ENCODE assay signal across 8 cellular contexts in the genomic region with DNA sequence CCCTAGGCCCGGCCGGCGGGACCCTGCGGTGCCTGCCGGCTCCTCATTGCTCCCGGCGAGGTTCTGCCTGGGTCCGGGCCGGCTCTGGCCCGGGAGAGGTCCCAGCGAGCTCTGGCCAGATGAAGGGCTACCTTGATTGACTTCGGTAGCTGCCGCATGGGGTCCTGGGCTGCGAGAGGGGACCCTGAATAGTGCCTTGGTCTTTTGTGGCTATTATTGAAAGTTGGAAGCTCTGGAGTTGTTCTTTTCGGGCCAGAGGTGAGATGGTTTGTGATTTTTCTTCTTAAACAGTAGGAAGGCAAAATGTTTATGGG. TPM values are rescaled to one million over a fixed set of nuclear protein-coding genes. Genes with fewer than 3 reads are reported as not detected.
A peak's percentile ranks its signal among the peaks of the same experiment; 100 is the strongest.
DNase-seq lines count a peak whose midpoint lies in the region; ATAC-seq, FAIRE-seq and TF ChIP-seq lines count a peak whose summit lies in the region.

No MANE protein-coding gene starts in this region.

- H3K9me3 ChIP-seq in ascending aorta = no peaks in the 10 kb centered on the region
- H3K9me3 ChIP-seq in HepG2 (ENCODE audit: low read length) = no peaks in the 10 kb centered on the region
- no peaks in the 10 kb centered on the region for H3K9me3 ChIP-seq in thyroid gland

- H3K4me3 Mint-ChIP-seq in activated T-cell treated with anti-CD3 and anti-CD28 coated beads, Interleukin-2, amount 50 U/mL, for 24 hours = no peak overlapping the region
- H3K4me3 Mint-ChIP-seq in activated T-cell treated with anti-CD3 and anti-CD28 coated beads, Interleukin-2, amount 50 U/mL, for 4 hours = no peak overlapping the region

- intact Hi-C loops in ascending aorta (cut with DNase I) (loop anchor here (2.0 to 5.0 kb wide), 4 partner anchors 134 to 411 kb away; a partner anchor contains a TSS), HepG2 (cut with micrococcal nuclease; ENCODE audit: unreplicated experiment) (no loop called here), thyroid gland (cut with DNase I) (loop anchor here (10.0 kb wide), 2 partner anchors 197 to 343 kb away; a partner anchor contains a TSS)

- H2AFZ ChIP-seq in HepG2 (ENCODE audit: low read length) = no peak overlapping the region

- POLR2A ChIA-PET in HepG2 (lab: Yijun Ruan, JAX) = no interaction called here

- no peak for TF ChIP-seq EP300 in HepG2 (IDR thresholded peaks at IDR 0.05; ENCODE audit: low read depth in 2 of 2, low read length in 2 of 2)
- no peak for TF ChIP-seq EP300 in HepG2 (CRISPR knock-in tag; IDR thresholded peaks at IDR 0.05; ENCODE audit: borderline replicate concordance)

- H3K4me1 ChIP-seq in ascending aorta (peaks cover 0 to 18% of the 10 kb centered on the region in 2 donors), HepG2 (ENCODE audit: insufficient read depth, low read length) (peaks cover 50% of the 10 kb centered on the region), thyroid gland (peaks cover 15 to 17% of the 10 kb centered on the region in 2 donors)

- no peak for TF ChIP-seq CTCF in ascending aorta (IDR thresholded peaks at IDR 0.05)
- TF ChIP-seq CTCF in HepG2 (CRISPR knock-in tag; IDR thresholded peaks at IDR 0.05) = no peak
- TF ChIP-seq CTCF in thyroid gland (IDR thresholded peaks at IDR 0.05) = no peak

- TF ChIP-seq RAD21 in HepG2 (CRISPR knock-in tag; IDR thresholded peaks at IDR 0.05) = no peak

- no peak for FAIRE-seq in HepG2 (lab: Jason Lieb, UNC)

- H3K27me3 Mint-ChIP-seq in activated T-cell treated with anti-CD3 and anti-CD28 coated beads, Interleukin-2, amount 50 U/mL, for 24 hours = no peaks in the 10 kb centered on the region
- no peaks in the 10 kb centered on the region for H3K27me3 Mint-ChIP-seq in activated T-cell treated with anti-CD3 and anti-CD28 coated beads, Interleukin-2, amount 50 U/mL, for 4 hours (ENCODE audit: low read depth)

- BruUV-seq in HepG2 (replicated peaks; lab: Mats Ljungman, UMichigan) = no TSS peak

- peak overlapping the region; percentile 96 for H3K9ac ChIP-seq in HepG2 (ENCODE audit: insufficient read depth, low read depth, low read length)

- in situ Hi-C loops in HepG2 (cut with HindIII; ENCODE audit: extremely low pct_ligation_motif_present, low pct_unique_long_range_greater_than_20kb) = loop anchor here (10.0 kb wide), 1 partner anchor 343 kb away; a partner anchor contains a TSS

- H3K27ac ChIP-seq in ascending aorta (peak overlapping the region; percentile 89 to 96), HepG2 (ENCODE audit: extremely low read length, insufficient read depth, low read length) (peak overlapping the region; percentile 93), thyroid gland (peak overlapping the region; percentile 89 to 96 (median 91))

- H3K4me1 Mint-ChIP-seq in activated T-cell treated with anti-CD3 and anti-CD28 coated beads, Interleukin-2, amount 50 U/mL, for 24 hours (ENCODE audit: low read depth) = peaks cover 20% of the 10 kb centered on the region
- peaks cover 14% of the 10 kb centered on the region for H3K4me1 Mint-ChIP-seq in activated T-cell treated with anti-CD3 and anti-CD28 coated beads, Interleukin-2, amount 50 U/mL, for 4 hours (ENCODE audit: low read depth)

- H4K20me1 ChIP-seq in HepG2 (ENCODE audit: insufficient read depth, low read length) = peaks cover 7% of the 10 kb centered on the region; the same call in 1 of the 2 replicates

- H3K79me2 ChIP-seq in HepG2 (ENCODE audit: insufficient read depth, low read length) = peaks cover 51% of the 10 kb centered on the region

- DNase-seq in activated T-cell treated with anti-CD3 and anti-CD28 coated beads, Interleukin-2, amount 50 U/mL, for 24 hours = no peak
- DNase-seq in activated T-cell treated with anti-CD3 and anti-CD28 coated beads, Interleukin-2, amount 50 U/mL, for 4 hours = no peak
- DNase-seq in ascending aorta (ENCODE audit: low spot score in 2 of 2) (no peak), HepG2 (ENCODE audit: low spot score) (no peak), thyroid gland (no peak)

- CTCF ChIA-PET in HepG2 (lab: Yijun Ruan, JAX; ENCODE audit: low intra/inter-chr PET ratio, low total read pairs) = no interaction called here

- 0% methylated on average over 3 of the region's 15 CpGs for WGBS in HepG2 (ENCODE audit: low lambda C conversion rate)
- 0% methylated on average over 4 to 10 of the region's 15 CpGs for WGBS in thyroid gland, 2 donors

- H3K4me2 ChIP-seq in HepG2 (ENCODE audit: low read depth, low read length) = peak overlapping the region; percentile 89

- no peak for ATAC-seq in activated T-cell treated with anti-CD3 and anti-CD28 coated beads, Interleukin-2, amount 50 U/mL, for 4 hours
- no peak for ATAC-seq in HepG2
- no peak for ATAC-seq in HG03432 (IDR thresholded peaks at IDR 0.05; ENCODE audit: unreplicated experiment)
- no peak for ATAC-seq in HG03039 (IDR thresholded peaks at IDR 0.05; ENCODE audit: unreplicated experiment)
- ATAC-seq in HG02981 (IDR thresholded peaks at IDR 0.05; ENCODE audit: unreplicated experiment) = no peak

- H3K36me3 Mint-ChIP-seq in activated T-cell treated with anti-CD3 and anti-CD28 coated beads, Interleukin-2, amount 50 U/mL, for 24 hours (ENCODE audit: low read depth) = peaks cover 7% of the 10 kb centered on the region
- H3K36me3 Mint-ChIP-seq in activated T-cell treated with anti-CD3 and anti-CD28 coated beads, Interleukin-2, amount 50 U/mL, for 4 hours (ENCODE audit: insufficient read depth) = peaks cover 14% of the 10 kb centered on the region

- peak overlapping the region; percentile 98 for H3K27ac Mint-ChIP-seq in activated T-cell treated with anti-CD3 and anti-CD28 coated beads, Interleukin-2, amount 50 U/mL, for 24 hours

- peak overlapping the region; percentile 74 to 84 for H3K4me3 ChIP-seq in ascending aorta
- peak overlapping the region; percentile 85 to 99 (median 87) for H3K4me3 ChIP-seq in HepG2 (replicated peaks in 1 of 3; ENCODE audit: insufficient read depth in 1 of 3, low read depth in 2 of 3, low read length in 3 of 3)
- H3K4me3 ChIP-seq in thyroid gland (replicated peaks in 1 of 3) = peak overlapping the region; percentile 29 to 88 (median 78)

- TF ChIP-seq POLR2A in HepG2 (IDR thresholded peaks at IDR 0.05; ENCODE audit: insufficient read depth in 1 of 2, low read depth in 2 of 2, low read length in 2 of 2) (no peak), thyroid gland (IDR thresholded peaks at IDR 0.05) (no peak)

- H3K27me3 ChIP-seq in ascending aorta (no peaks in the 10 kb centered on the region), HepG2 (ENCODE audit: control insufficient read depth in 1 of 2, insufficient read depth in 2 of 2, low read length in 2 of 2) (no peaks in the 10 kb centered on the region; a peak in 1 of 5 replicates), thyroid gland (no peaks in the 10 kb centered on the region)

- H3K36me3 ChIP-seq in ascending aorta = peaks cover 0 to 6% of the 10 kb centered on the region in 2 donors
- H3K36me3 ChIP-seq in HepG2 (replicated peaks in 1 of 2; ENCODE audit: control insufficient read depth in 1 of 2, insufficient read depth in 2 of 2, low read length in 2 of 2) = peaks cover 4 to 11% of the 10 kb centered on the region in 2 experiments; a peak in 4 of 5 replicates
- H3K36me3 ChIP-seq in thyroid gland = peaks cover 0 to 8% of the 10 kb centered on the region in 2 donors

- H3K9me3 Mint-ChIP-seq in activated T-cell treated with anti-CD3 and anti-CD28 coated beads, Interleukin-2, amount 50 U/mL, for 24 hours = no peaks in the 10 kb centered on the region
- H3K9me3 Mint-ChIP-seq in activated T-cell treated with anti-CD3 and anti-CD28 coated beads, Interleukin-2, amount 50 U/mL, for 4 hours = no peaks in the 10 kb centered on the region

TF ChIP-seq in HepG2, 621 proteins besides CTCF, POLR2A, EP300 and RAD21 (continues in another document):
- TF ChIP-seq, protein P1, sequence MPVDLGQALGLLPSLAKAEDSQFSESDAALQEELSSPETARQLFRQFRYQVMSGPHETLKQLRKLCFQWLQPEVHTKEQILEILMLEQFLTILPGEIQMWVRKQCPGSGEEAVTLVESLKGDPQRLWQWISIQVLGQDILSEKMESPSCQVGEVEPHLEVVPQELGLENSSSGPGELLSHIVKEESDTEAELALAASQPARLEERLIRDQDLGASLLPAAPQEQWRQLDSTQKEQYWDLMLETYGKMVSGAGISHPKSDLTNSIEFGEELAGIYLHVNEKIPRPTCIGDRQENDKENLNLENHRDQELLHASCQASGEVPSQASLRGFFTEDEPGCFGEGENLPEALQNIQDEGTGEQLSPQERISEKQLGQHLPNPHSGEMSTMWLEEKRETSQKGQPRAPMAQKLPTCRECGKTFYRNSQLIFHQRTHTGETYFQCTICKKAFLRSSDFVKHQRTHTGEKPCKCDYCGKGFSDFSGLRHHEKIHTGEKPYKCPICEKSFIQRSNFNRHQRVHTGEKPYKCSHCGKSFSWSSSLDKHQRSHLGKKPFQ (CRISPR knock-in tag; IDR thresholded peaks at IDR 0.05; ENCODE audit: insufficient replicate concordance) = no peak
- 0 out of 2 replicates have a peak, but pooled peaks have one; percentile 5 for TF ChIP-seq KMT2A (CRISPR knock-in tag; IDR thresholded peaks at IDR 0.05)
- TF ChIP-seq ASH2L (IDR thresholded peaks at IDR 0.05; ENCODE audit: insufficient read length, low read depth, low read length) = peak; percentile 61

RNA-seq across cellular contexts. Expression of a gene that starts 0.6 kb away (rescaled TPM):
- 10 to 100 TPM; 24.1 to 24.7 (median 24.1) TPM for total RNA-seq in activated T-cell treated with anti-CD3 and anti-CD28 coated beads, Interleukin-2, amount 50 U/mL, for 4 hours
- total RNA-seq in ascending aorta (3.3 TPM), HepG2 (2016; rRNA removed; fragmentation: Illumina TruSeq; extraction: Trizol) (28.9 and 35.1 TPM in 2 replicates), thyroid gland (10 to 100 TPM; 23.2 to 31.1 (median 26.2) TPM)
- 9.8 and 10.0 TPM in 2 replicates for total RNA-seq in HepG2 (2016; cell fraction: cytosol; rRNA removed; fragmentation: Illumina TruSeq; extraction: Trizol; ENCODE audit: low read depth)
- total RNA-seq in HepG2 (2016; cell fraction: insoluble cytoplasmic fraction; rRNA removed; fragmentation: Illumina TruSeq; extraction: Trizol) = 30.5 and 33.5 TPM in 2 replicates
- 12.6 and 14.1 TPM in 2 replicates for total RNA-seq in HepG2 (2016; cell fraction: membrane; rRNA removed; fragmentation: Illumina TruSeq; extraction: Trizol)
- 34.6 and 35.0 TPM in 2 replicates for total RNA-seq in HepG2 (2016; cell fraction: nucleus; rRNA removed; fragmentation: Illumina TruSeq; extraction: Trizol)
- 16.2 and 21.6 TPM in 2 replicates for polyA plus RNA-seq in HepG2 (2011; rRNA removed)
- polyA plus RNA-seq in HepG2 (2011; cell fraction: cytosol; rRNA removed) = 8.0 and 11.3 TPM in 2 replicates
- polyA plus RNA-seq in HepG2 (2011; cell fraction: nucleus; rRNA removed) = 10.3 and 12.8 TPM in 2 replicates
- 16.4 and 18.7 TPM in 2 replicates for polyA plus RNA-seq in HepG2 (2012)
- 2.3 and 2.6 TPM in 2 replicates for polyA plus RNA-seq in HepG2 (2016; cell fraction: cytosol; fragmentation: Illumina TruSeq; extraction: Trizol; ENCODE audit: low read depth)
- 24.3 and 25.8 TPM in 2 replicates for polyA plus RNA-seq in HepG2 (2016; cell fraction: insoluble cytoplasmic fraction; fragmentation: Illumina TruSeq; extraction: Trizol; ENCODE audit: low read depth)
- 5.0 and 5.9 TPM in 2 replicates for polyA plus RNA-seq in HepG2 (2016; cell fraction: membrane; fragmentation: Illumina TruSeq; extraction: Trizol; ENCODE audit: low read depth)
- polyA plus RNA-seq in HepG2 (2016; cell fraction: nucleus; fragmentation: Illumina TruSeq; extraction: Trizol; ENCODE audit: insufficient read depth, low read depth) = 25.5 and 28.5 TPM in 2 replicates
- 11.3 and 28.1 TPM in 2 replicates for polyA minus RNA-seq in HepG2 (2011; rRNA and poly(A)+ RNA removed; ENCODE audit: low replicate concordance)
- polyA minus RNA-seq in HepG2 (2011; cell fraction: cytosol; rRNA and poly(A)+ RNA removed) = 8.7 and 10.2 TPM in 2 replicates
- 34.2 and 35.9 TPM in 2 replicates for polyA minus RNA-seq in HepG2 (2011; cell fraction: nucleus; rRNA and poly(A)+ RNA removed)
